In the genomic region with DNA sequence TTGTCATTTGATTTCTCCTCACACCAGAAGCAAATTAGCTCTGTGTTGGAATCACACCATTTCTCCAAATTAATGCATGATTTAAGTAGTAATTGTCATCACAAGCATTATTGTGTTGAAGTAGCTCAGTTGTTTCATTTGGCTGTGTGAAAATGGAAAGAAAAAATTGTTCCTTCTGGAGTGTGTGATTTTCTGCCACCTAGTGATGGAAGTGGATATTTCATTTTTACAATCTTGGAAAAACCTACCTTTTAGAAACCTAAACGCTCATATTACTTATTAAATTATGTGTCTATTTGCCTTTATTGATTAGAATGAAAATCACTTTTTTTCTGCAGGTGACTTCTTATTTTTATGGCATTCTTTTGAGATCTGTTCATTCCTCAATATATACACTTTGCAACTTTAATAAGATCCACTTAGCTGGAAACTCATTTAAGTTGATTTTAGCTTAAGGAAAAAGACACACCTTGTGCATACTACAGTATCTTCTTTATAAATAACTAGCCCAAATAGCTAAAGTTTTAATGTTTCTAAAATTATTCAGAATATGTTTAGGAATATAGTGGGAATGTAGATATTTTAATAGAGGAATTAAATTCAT, we compare ENCODE assay signal across 9 cellular contexts. TPM values are rescaled to one million over a fixed set of nuclear protein-coding genes. Genes with fewer than 3 reads are reported as not detected.
DNase-seq lines count a peak whose midpoint lies in the region; ATAC-seq, FAIRE-seq and TF ChIP-seq lines count a peak whose summit lies in the region.
"Had no signal": no experiment of that assay in that cellular context is flagged by ENCODE, and none has a peak within 500 bp of the region (broad histone marks: within the 10 kb centered on the region; RNA-seq: fewer than 3 reads in every experiment).

No MANE protein-coding gene starts in this region.

- H3K79me2 ChIP-seq in astrocyte (ENCODE audit: insufficient read depth, low read length), result no peaks in the 10 kb centered on the region

- FAIRE-seq in astrocyte (lab: Jason Lieb, UNC), result no peak

- H3K36me3 Mint-ChIP-seq in astrocyte (ENCODE audit: low read depth, unreplicated experiment), result no peaks in the 10 kb centered on the region
- H3K36me3 Mint-ChIP-seq: activated naive CD8-positive, alpha-beta T cell treated with anti-CD3 and anti-CD28 coated beads, Interleukin-2, amount 10 ng/mL, durations not matched to agents 7 days and 5 days had no signal

- TF ChIP-seq POLR2A in heart left ventricle (IDR thresholded peaks at IDR 0.05) (no peak), right lobe of liver (IDR thresholded peaks at IDR 0.05) (no peak)

- H3K4me2 ChIP-seq in astrocyte (ENCODE audit: low read length), result no peak overlapping the region

- H4K20me1 ChIP-seq in astrocyte (ENCODE audit: insufficient read depth, low read length), result no peaks in the 10 kb centered on the region

- no peaks in the 10 kb centered on the region for H3K36me3 ChIP-seq in heart left ventricle
- no peaks in the 10 kb centered on the region for H3K36me3 ChIP-seq in astrocyte (ENCODE audit: insufficient read depth, low read length)
- no peaks in the 10 kb centered on the region for H3K36me3 ChIP-seq in right lobe of liver

- H3K27ac ChIP-seq in heart left ventricle (no peak overlapping the region), right cardiac atrium (ENCODE audit: low read length) (no peak overlapping the region), astrocyte (ENCODE audit: low read depth, low read length) (no peak overlapping the region), right lobe of liver (no peak overlapping the region)

- H3K27ac Mint-ChIP-seq in astrocyte (ENCODE audit: unreplicated experiment), result no peak overlapping the region
- H3K27ac Mint-ChIP-seq: activated naive CD8-positive, alpha-beta T cell treated with anti-CD3 and anti-CD28 coated beads, Interleukin-2, amount 10 ng/mL, durations not matched to agents 7 days and 5 days had no signal

- no peak overlapping the region for H3K4me3 Mint-ChIP-seq in astrocyte (ENCODE audit: unreplicated experiment)
- H3K4me3 Mint-ChIP-seq: activated naive CD8-positive, alpha-beta T cell treated with anti-CD3 and anti-CD28 coated beads, Interleukin-2, amount 10 ng/mL, durations not matched to agents 7 days and 5 days had no signal

- no peak overlapping the region for H2AFZ ChIP-seq in astrocyte (ENCODE audit: low read depth, low read length)

- no peak overlapping the region for H3K4me3 ChIP-seq in heart left ventricle
- no peak overlapping the region for H3K4me3 ChIP-seq in right cardiac atrium (ENCODE audit: low read length)
- H3K4me3 ChIP-seq in astrocyte (ENCODE audit: insufficient read depth, low read depth, low read length), result no peak overlapping the region
- no peak overlapping the region for H3K4me3 ChIP-seq in right lobe of liver

- ATAC-seq in heart left ventricle, result no peak
- no peak for ATAC-seq in right cardiac atrium
- ATAC-seq in right lobe of liver, result peak; percentile 36 to 56 (median 48)
- ATAC-seq in GM21737 (IDR thresholded peaks at IDR 0.05; ENCODE audit: unreplicated experiment), result no peak
- ATAC-seq in HG03039 (IDR thresholded peaks at IDR 0.05; ENCODE audit: unreplicated experiment), result no peak

- H3K9ac ChIP-seq in astrocyte (ENCODE audit: low read length), result no peak overlapping the region

- H3K27me3 Mint-ChIP-seq in astrocyte (ENCODE audit: low read depth, unreplicated experiment), result no peaks in the 10 kb centered on the region
- H3K27me3 Mint-ChIP-seq: activated naive CD8-positive, alpha-beta T cell treated with anti-CD3 and anti-CD28 coated beads, Interleukin-2, amount 10 ng/mL, durations not matched to agents 7 days and 5 days had no signal

- H3K9me3 ChIP-seq in heart left ventricle, result no peaks in the 10 kb centered on the region
- no peaks in the 10 kb centered on the region for H3K9me3 ChIP-seq in right cardiac atrium (ENCODE audit: control insufficient read depth, low read length)
- no peaks in the 10 kb centered on the region for H3K9me3 ChIP-seq in astrocyte (ENCODE audit: insufficient read depth, low read depth, low read length)
- H3K9me3 ChIP-seq in right lobe of liver, result no peaks in the 10 kb centered on the region

- H3K27me3 ChIP-seq in heart left ventricle (no peaks in the 10 kb centered on the region), right cardiac atrium (ENCODE audit: control insufficient read depth, insufficient read depth) (no peaks in the 10 kb centered on the region), astrocyte (ENCODE audit: insufficient read depth, low read length) (no peaks in the 10 kb centered on the region), right lobe of liver (no peaks in the 10 kb centered on the region)

- 14 to 28% (median 18%) methylated on average over 1 of the region's 1 CpG for WGBS in heart left ventricle, 4 donors
- WGBS in right cardiac atrium, result 13% methylated on average over 1 of the region's 1 CpG
- WGBS in right lobe of liver (ENCODE audit: insufficient coverage, low coverage, low lambda C conversion rate, missing lambda C conversion rate), result 0% methylated on average over 1 of the region's 1 CpG

- TF ChIP-seq CTCF in heart left ventricle (IDR thresholded peaks at IDR 0.05) (peak; percentile 36 to 68 (median 52)), LNCAP (IDR thresholded peaks at IDR 0.05) (peak; percentile 67), astrocyte (IDR thresholded peaks at IDR 0.05; ENCODE audit: insufficient read depth, low read depth, low read length) (peak; percentile 56), right lobe of liver (IDR thresholded peaks at IDR 0.05) (peak; percentile 36 to 61 (median 60))

- H3K4me1 Mint-ChIP-seq in astrocyte (ENCODE audit: low read depth, unreplicated experiment), result no peaks in the 10 kb centered on the region
- H3K4me1 Mint-ChIP-seq: activated naive CD8-positive, alpha-beta T cell treated with anti-CD3 and anti-CD28 coated beads, Interleukin-2, amount 10 ng/mL, durations not matched to agents 7 days and 5 days had no signal

- intact Hi-C loops in heart left ventricle (cut with DNase I) (loop anchor here in 8 of 10 donors (2.0 to 10.0 kb wide), 5 partner anchors 65 to 663 kb away; no protein-coding TSS in a partner anchor), right cardiac atrium (cut with DNase I) (no loop called here), right lobe of liver (cut with DNase I) (no loop called here)

- H3K9me3 Mint-ChIP-seq in astrocyte (ENCODE audit: unreplicated experiment), result no peaks in the 10 kb centered on the region
- H3K9me3 Mint-ChIP-seq: activated naive CD8-positive, alpha-beta T cell treated with anti-CD3 and anti-CD28 coated beads, Interleukin-2, amount 10 ng/mL, durations not matched to agents 7 days and 5 days had no signal

- DNase-seq in heart left ventricle, result no peak
- no peak for DNase-seq in right cardiac atrium
- DNase-seq in astrocyte (ENCODE audit: low read depth), result peak; percentile 0
- no peak for DNase-seq in right lobe of liver
- no peak for DNase-seq in activated CD4-positive, CD25-positive, alpha-beta regulatory T cell (lab: John Stamatoyannopoulos, UW)
- DNase-seq: activated naive CD8-positive, alpha-beta T cell treated with anti-CD3 and anti-CD28 coated beads, Interleukin-2, amount 10 ng/mL, durations not matched to agents 7 days and 5 days had no signal

- H3K4me1 ChIP-seq in heart left ventricle (peaks cover 0 to 6% (median 0%) of the 10 kb centered on the region in 12 donors), right cardiac atrium (ENCODE audit: control insufficient read depth, insufficient read depth, low read length) (no peaks in the 10 kb centered on the region), astrocyte (ENCODE audit: insufficient read depth, low read length) (no peaks in the 10 kb centered on the region), right lobe of liver (no peaks in the 10 kb centered on the region)

RNA-seq across cellular contexts. Expression of gene SRI, which starts 50.0 kb away (rescaled TPM):
- total RNA-seq in heart left ventricle (10 to 100 TPM; 48.9 to 88.5 (median 69.4) TPM), right cardiac atrium (100 to 1,000 TPM in 1 of 4 donors, 10 to 100 TPM in 3; 76.0 to 103 (median 90.3) TPM), astrocyte (132 and 139 TPM in 2 replicates), right lobe of liver (10 to 100 TPM; 12.5 to 41.3 (median 23.3) TPM)
- polyA plus RNA-seq in heart left ventricle (10 to 100 TPM; 25.9 to 66.7 TPM), right cardiac atrium (62.1 TPM)

Comparison
In these comparisons a context has a peak if more than half of its experiments do, and no peak if none do; other contexts are left out.
1. intact Hi-C loops: an anchor here in heart left ventricle (2.0 to 10.0 kb wide); none called in right cardiac atrium and right lobe of liver.
2. ATAC-seq: peak in right lobe of liver (4 of 4); none in heart left ventricle (0 of 4), right cardiac atrium (0 of 2), GM21737 (single experiment) and HG03039 (single experiment).
3. Peak in every context shown above with its lines, with median percentiles within 50 percentile points of each other: CTCF ChIP-seq.